Comparison of ENCODE assay signal across 8 cellular contexts in the genomic region with DNA sequence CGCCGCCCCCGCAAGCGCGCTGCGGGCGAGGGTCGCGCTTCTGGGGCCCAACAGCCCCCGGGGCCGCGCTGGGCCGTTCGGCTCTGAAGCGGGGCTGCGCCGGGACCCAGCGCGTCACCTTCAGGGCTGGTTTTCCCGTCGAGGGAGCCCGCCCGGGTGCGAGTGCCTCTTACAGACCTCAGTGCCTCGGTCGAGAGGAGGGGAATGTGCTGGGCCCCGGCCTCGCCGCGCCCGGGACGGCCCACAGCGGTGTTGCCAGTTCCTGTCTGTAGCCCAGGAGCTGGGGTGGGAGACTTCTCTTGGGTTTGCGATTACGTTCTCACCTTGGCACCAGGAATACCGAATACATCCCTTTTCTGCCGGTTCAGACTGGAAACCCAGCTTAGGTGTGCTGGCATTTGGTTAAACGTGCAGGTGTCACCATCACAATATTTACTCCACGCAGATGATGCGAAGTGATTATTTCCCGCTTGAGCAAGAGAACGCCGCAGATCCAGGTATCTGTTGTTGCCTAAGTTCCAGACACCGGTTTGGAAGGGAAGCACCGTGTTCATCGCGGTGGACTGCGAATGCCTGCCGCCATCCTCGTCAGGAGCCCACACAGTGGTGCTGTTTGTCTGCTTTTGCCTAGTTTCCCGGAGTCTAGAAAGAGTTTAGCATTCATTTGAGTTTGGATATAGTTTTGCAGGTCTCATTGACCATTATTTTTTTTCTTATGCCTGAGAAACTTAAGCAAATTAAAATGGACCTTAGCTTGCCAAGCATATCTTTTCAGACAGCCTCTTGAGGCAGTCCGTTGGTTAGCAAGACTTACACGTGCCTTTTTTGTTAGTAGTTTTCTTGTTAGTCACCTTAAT. TPM values are rescaled to one million over a fixed set of nuclear protein-coding genes. Genes with fewer than 3 reads are reported as not detected.
DNase-seq lines count a peak whose midpoint lies in the region; ATAC-seq and TF ChIP-seq lines count a peak whose summit lies in the region.

No MANE protein-coding gene starts in this region.

- H3K4me1 ChIP-seq in ES-I3 (ENCODE audit: insufficient read depth, low read length) (0 out of 2 replicates have a peak, but pooled peaks cover 7% of the 10 kb centered on the region), liver (ENCODE audit: control insufficient read depth in 4 of 4, insufficient read depth in 4 of 4, low read length in 3 of 4) (peaks cover 9 to 33% (median 18%) of the 10 kb centered on the region in 4 donors)

- H3K27me3 ChIP-seq in WERI-Rb-1 (ENCODE audit: insufficient read depth, low read depth, severe bottlenecking) (no peaks in the 10 kb centered on the region), liver (ENCODE audit: control insufficient read depth in 4 of 4, insufficient read depth in 4 of 4, low read length in 3 of 4) (no peaks in the 10 kb centered on the region)

- WGBS in liver = 1% methylated on average over 53 of the region's 53 CpGs

- peak overlapping the region; percentile 54 for H3K4me3 ChIP-seq in WERI-Rb-1 (ENCODE audit: low read depth, low read length)
- peak overlapping the region; percentile 95 to 96 (median 96) for H3K4me3 ChIP-seq in liver (ENCODE audit: low read depth in 1 of 3, low read length in 3 of 3)

- H3K9ac ChIP-seq in ES-I3 (ENCODE audit: low read depth, low read length) (peak overlapping the region; percentile 46; the same call in 1 of the 2 replicates), liver (ENCODE audit: low read depth in 1 of 2, low read length in 2 of 2) (peak overlapping the region; percentile 94 to 95)

- no peaks in the 10 kb centered on the region for H3K27me3 Mint-ChIP-seq in dendritic cell treated with granulocyte-macrophage colony-stimulating factor and Interleukin-4, amounts not matched to agents 40 ng/mL and 50 ng/mL, for 4 days

- TF ChIP-seq RAD21 in liver (IDR thresholded peaks at IDR 0.05) = peak; percentile 69 to 72

- peak overlapping the region; percentile 50 for H3K27ac ChIP-seq in WERI-Rb-1
- H3K27ac ChIP-seq in liver (ENCODE audit: low read depth in 1 of 2, low read length in 2 of 2) = peak overlapping the region; percentile 88 to 97

- TF ChIP-seq CTCF in WERI-Rb-1 (IDR thresholded peaks at IDR 0.05; ENCODE audit: low read depth, low read length) (no peak), liver (IDR thresholded peaks at IDR 0.05; ENCODE audit: low read depth, low read length, missing input control) (peak; percentile 28)

- peaks cover 56% of the 10 kb centered on the region for H3K36me3 Mint-ChIP-seq in dendritic cell treated with granulocyte-macrophage colony-stimulating factor and Interleukin-4, amounts not matched to agents 40 ng/mL and 50 ng/mL, for 4 days (ENCODE audit: low read depth)

- H3K4me1 Mint-ChIP-seq in dendritic cell treated with granulocyte-macrophage colony-stimulating factor and Interleukin-4, amounts not matched to agents 40 ng/mL and 50 ng/mL, for 4 days (ENCODE audit: low read depth) = peaks cover 52% of the 10 kb centered on the region

- H3K4me3 Mint-ChIP-seq in dendritic cell treated with granulocyte-macrophage colony-stimulating factor and Interleukin-4, amounts not matched to agents 40 ng/mL and 50 ng/mL, for 4 days = peak overlapping the region; percentile 81

- H3K9me3 Mint-ChIP-seq in dendritic cell treated with granulocyte-macrophage colony-stimulating factor and Interleukin-4, amounts not matched to agents 40 ng/mL and 50 ng/mL, for 4 days = no peaks in the 10 kb centered on the region

- H3K9me3 ChIP-seq in ES-I3 (ENCODE audit: control insufficient read depth, insufficient read depth, low read length) = no peaks in the 10 kb centered on the region
- H3K9me3 ChIP-seq in WERI-Rb-1 (ENCODE audit: severe bottlenecking) = no peaks in the 10 kb centered on the region
- H3K9me3 ChIP-seq in liver (ENCODE audit: control insufficient read depth in 4 of 4, low read length in 3 of 4) = no peaks in the 10 kb centered on the region

- peak overlapping the region; percentile 99 for H3K27ac Mint-ChIP-seq in dendritic cell treated with granulocyte-macrophage colony-stimulating factor and Interleukin-4, amounts not matched to agents 40 ng/mL and 50 ng/mL, for 4 days

- no peaks in the 10 kb centered on the region; the same call in 1 of the 2 replicates for H3K36me3 ChIP-seq in ES-I3 (ENCODE audit: insufficient read depth, low read length)
- H3K36me3 ChIP-seq in WERI-Rb-1 = 0 out of 2 replicates have a peak, but pooled peaks cover 3% of the 10 kb centered on the region
- H3K36me3 ChIP-seq in liver (ENCODE audit: control insufficient read depth in 4 of 4, insufficient read depth in 3 of 4, low read depth in 1 of 4, low read length in 3 of 4) = peaks cover 0 to 4% (median 1%) of the 10 kb centered on the region in 4 donors

- intact Hi-C loops in dendritic cell treated with granulocyte-macrophage colony-stimulating factor and Interleukin-4, amounts not matched to agents 40 ng/mL and 50 ng/mL, for 4 days (cut with micrococcal nuclease) = loop anchor here (1.0 to 5.0 kb wide), 2 partner anchors 9 to 76 kb away; a partner anchor contains a TSS

- DNase-seq in HK-2 (ENCODE audit: unreplicated experiment) = peak; percentile 56
- DNase-seq in WERI-Rb-1 = no peak
- peak; percentile 28 for DNase-seq in stimulated activated CD8-positive, alpha-beta memory T cell treated with anti-CD3 and anti-CD28 coated beads, Interleukin-12 subunit alpha, Interleukin-12 subunit beta, amount 100 ng/mL, for 4 hours (ENCODE audit: low read depth)

- no peak for ATAC-seq in HG03439 (IDR thresholded peaks at IDR 0.05; ENCODE audit: unreplicated experiment)
- ATAC-seq in HG03432 (IDR thresholded peaks at IDR 0.05; ENCODE audit: unreplicated experiment) = no peak

TF ChIP-seq in liver, 16 proteins besides CTCF, POLR2A, EP300 and RAD21:
- TF ChIP-seq FOXA2 (IDR thresholded peaks at IDR 0.05) (no peak), YY1 (IDR thresholded peaks at IDR 0.05) (peak; percentile 34)

RNA-seq across cellular contexts. Expression of a gene that starts 0.9 kb away (rescaled TPM):
- total RNA-seq in liver = 10 to 100 TPM; 10.3 to 14.1 TPM
- 10 to 100 TPM; 17.3 to 36.3 TPM for polyA plus RNA-seq in liver

RNA-seq across cellular contexts. Expression of a gene that starts 9.5 kb away (rescaled TPM):
- 10 to 100 TPM; 14.3 to 30.3 TPM for total RNA-seq in liver
- 10 to 100 TPM; 13.2 to 21.8 TPM for polyA plus RNA-seq in liver
